9 cellular contexts compared by ENCODE assay signal in genomic region chr2:230418341-230419016, GRCh38. TPM values are rescaled to one million over a fixed set of nuclear protein-coding genes. Genes with fewer than 3 reads are reported as not detected.
DNase-seq lines count a peak whose midpoint lies in the region; ATAC-seq and TF ChIP-seq lines count a peak whose summit lies in the region.
"Had no signal": no experiment of that assay in that cellular context is flagged by ENCODE, and none has a peak within 500 bp of the region (broad histone marks: within the 10 kb centered on the region; RNA-seq: fewer than 3 reads in every experiment).

No MANE protein-coding gene starts in this region.

- no peaks in the 10 kb centered on the region for H3K9me3 ChIP-seq in mesenchymal stem cell (ENCODE audit: control insufficient read depth, low read length)

- peaks cover 8% of the 10 kb centered on the region for H3K4me1 ChIP-seq in mesenchymal stem cell (ENCODE audit: control insufficient read depth, insufficient read depth, low read depth, low read length)

- in situ Hi-C loops in astrocyte of the spinal cord (cut with HindIII; ENCODE audit: low sequenced_read_pairs), result no loop called here

- ATAC-seq in GM21717 (IDR thresholded peaks at IDR 0.05; ENCODE audit: unreplicated experiment) (no peak), HG03354 (IDR thresholded peaks at IDR 0.05; ENCODE audit: poor library complexity, severe bottlenecking, unreplicated experiment) (no peak)

- H3K9ac ChIP-seq in mesenchymal stem cell (ENCODE audit: low read length), result peak overlapping the region; percentile 98

- no peak overlapping the region for H4K91ac ChIP-seq in mesenchymal stem cell (ENCODE audit: low read length)

- intact Hi-C loops in head of caudate nucleus (cut with DNase I), result no loop called here

- no peak overlapping the region for H3K18ac ChIP-seq in mesenchymal stem cell (ENCODE audit: low read depth in 1 of 2, low read length in 2 of 2)

- peaks cover 3% of the 10 kb centered on the region for H3K79me1 ChIP-seq in mesenchymal stem cell (replicated peaks; ENCODE audit: low read length, poor library complexity, severe bottlenecking)

- H3K27ac ChIP-seq in mesenchymal stem cell (ENCODE audit: low read length, poor library complexity, severe bottlenecking), result no peak overlapping the region

- H2AK5ac ChIP-seq in mesenchymal stem cell (ENCODE audit: low read length, severe bottlenecking), result no peak overlapping the region

- H3K4ac ChIP-seq in mesenchymal stem cell (ENCODE audit: low read depth in 1 of 2, low read length in 2 of 2), result no peak overlapping the region

- no peak overlapping the region for H2BK15ac ChIP-seq in mesenchymal stem cell (ENCODE audit: low read depth, poor library complexity, severe bottlenecking)

- H3K14ac ChIP-seq in mesenchymal stem cell (ENCODE audit: low read length in 2 of 2), result no peak overlapping the region

- no peak overlapping the region for H3K23ac ChIP-seq in mesenchymal stem cell (ENCODE audit: low read length in 2 of 2)

- TF ChIP-seq CTCF in astrocyte of the spinal cord (IDR thresholded peaks at IDR 0.05; ENCODE audit: low read depth, low read length), result no peak

- peaks cover 0 to 32% of the 10 kb centered on the region in 2 experiments for H3K36me3 ChIP-seq in mesenchymal stem cell (ENCODE audit: control insufficient read depth in 1 of 2, insufficient read depth in 2 of 2, low read depth in 1 of 2, low read length in 2 of 2)

- WGBS in mesenchymal stem cell, result 77% methylated on average over 5 of the region's 9 CpGs

- no peak overlapping the region for H2BK5ac ChIP-seq in mesenchymal stem cell (ENCODE audit: low read depth, low read length, poor library complexity, severe bottlenecking)

- DNase-seq in AG20443 (ENCODE audit: low spot score), result peak; percentile 68
- peak; percentile 20 for DNase-seq in HT-29 (ENCODE audit: low spot score)
- DNase-seq in astrocyte of the spinal cord (ENCODE audit: low read depth, low spot score), result peak; percentile 75
- peak; percentile 68 for DNase-seq in mesenchymal stem cell
- DNase-seq in NCI-H446 (lab: John Stamatoyannopoulos, UW), result no peak
- DNase-seq in head of caudate nucleus, result no peak
- DNase-seq: NCI-H2227 treated with DMSO at 0.1 percent for 48 hours had no signal

- no peak overlapping the region for H2AFZ ChIP-seq in mesenchymal stem cell (ENCODE audit: low read depth, low read length)

- peak overlapping the region; percentile 73 for H3K4me2 ChIP-seq in mesenchymal stem cell (ENCODE audit: low read length, poor library complexity, severe bottlenecking)

- H3K4me3 ChIP-seq in astrocyte of the spinal cord (ENCODE audit: low read depth, low read length), result peak overlapping the region; percentile 14
- H3K4me3 ChIP-seq in mesenchymal stem cell (ENCODE audit: insufficient read depth in 1 of 2, low read depth in 1 of 2, low read length in 2 of 2), result peak overlapping the region in 1 of 2 experiments; percentile 91

- no peaks in the 10 kb centered on the region for H3K27me3 ChIP-seq in mesenchymal stem cell (ENCODE audit: control insufficient read depth in 1 of 2, insufficient read depth in 1 of 2, low read length in 2 of 2)

- no peak overlapping the region for H2BK12ac ChIP-seq in mesenchymal stem cell (ENCODE audit: low read length in 2 of 2)

- H2BK120ac ChIP-seq in mesenchymal stem cell (ENCODE audit: low read depth, low read length), result no peak overlapping the region

- no peak overlapping the region for H4K8ac ChIP-seq in mesenchymal stem cell (ENCODE audit: low read length)

RNA-seq across cellular contexts. Expression of gene SP100, which starts 2.5 kb away (rescaled TPM):
- total RNA-seq in HT-29 (2014; rRNA removed; shearing (Covaris generic)), result 23.6 and 28.4 TPM in 2 replicates
- 71.1 TPM for polyA plus RNA-seq in mesenchymal stem cell (2013, experiment 1 of 2)
- polyA plus RNA-seq in mesenchymal stem cell (2013, experiment 2 of 2), result 72.9 TPM

Comparison
In these comparisons a context has a peak if more than half of its experiments do, and no peak if none do; other contexts are left out.
1. DNase-seq: peak in AG20443 (single experiment), HT-29 (single experiment), astrocyte of the spinal cord (single experiment) and mesenchymal stem cell (single experiment); none in NCI-H446 (0 of 2) and head of caudate nucleus (0 of 42).